ENCODE assay signal across 8 cellular contexts in genomic region chr15:74873036-74873755, GRCh38. TPM values are rescaled to one million over a fixed set of nuclear protein-coding genes. Genes with fewer than 3 reads are reported as not detected.
A peak's percentile ranks its signal among the peaks of the same experiment; 100 is the strongest.
DNase-seq lines count a peak whose midpoint lies in the region; ATAC-seq and TF ChIP-seq lines count a peak whose summit lies in the region.

A gene with protein sequence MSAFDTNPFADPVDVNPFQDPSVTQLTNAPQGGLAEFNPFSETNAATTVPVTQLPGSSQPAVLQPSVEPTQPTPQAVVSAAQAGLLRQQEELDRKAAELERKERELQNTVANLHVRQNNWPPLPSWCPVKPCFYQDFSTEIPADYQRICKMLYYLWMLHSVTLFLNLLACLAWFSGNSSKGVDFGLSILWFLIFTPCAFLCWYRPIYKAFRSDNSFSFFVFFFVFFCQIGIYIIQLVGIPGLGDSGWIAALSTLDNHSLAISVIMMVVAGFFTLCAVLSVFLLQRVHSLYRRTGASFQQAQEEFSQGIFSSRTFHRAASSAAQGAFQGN (minus strand): TSS chr15:74873365. CDS start chr15:74873255, 110 bp downstream.

- H3K27ac ChIP-seq in angular gyrus (ENCODE audit: low read depth, low read length) (peak within 1 kb of the TSS; percentile 78), psoas muscle (peak within 1 kb of the TSS; percentile 99), urinary bladder (ENCODE audit: low read depth) (peak within 1 kb of the TSS; percentile 82)

- H3K36me3 ChIP-seq in psoas muscle (ENCODE audit: insufficient read depth in 1 of 2, low read depth in 1 of 2) (peaks cover 0 to 3% of the 10 kb centered on the region in 2 donors), urinary bladder (ENCODE audit: insufficient read depth) (no peaks in the 10 kb centered on the region)

- 1% methylated on average over 32 to 48 of the region's 52 CpGs for WGBS in psoas muscle, 3 donors
- 1% methylated on average over 51 of the region's 52 CpGs for WGBS in urinary bladder

- ATAC-seq in GM18505 (IDR thresholded peaks at IDR 0.05; ENCODE audit: unreplicated experiment), result peak; percentile 70
- ATAC-seq in HG02970 (IDR thresholded peaks at IDR 0.05; ENCODE audit: low FRiP score, unreplicated experiment), result peak; percentile 73
- peak; percentile 95 for ATAC-seq in left ventricle myocardium superior
- peak; percentile 87 to 97 (median 92) for ATAC-seq in psoas muscle

- H3K9me3 ChIP-seq in psoas muscle, result no peaks in the 10 kb centered on the region

- H3K4me1 ChIP-seq in psoas muscle (peaks cover 41% of the 10 kb centered on the region), urinary bladder (ENCODE audit: insufficient read depth) (no peaks in the 10 kb centered on the region)

- intact Hi-C loops in left ventricle myocardium superior (cut with micrococcal nuclease) (no loop called here), psoas muscle (cut with DNase I) (no loop called here)

- no peak for TF ChIP-seq CTCF in psoas muscle (IDR thresholded peaks at IDR 0.05)

- DNase-seq in NCI-H187 treated with DMSO at 0.1 percent for 48 hours (lab: John Stamatoyannopoulos, UW), result peak; percentile 76
- DNase-seq in T-helper 2 cell, result peak; percentile 80 to 97 (median 86)
- peak; percentile 95 for DNase-seq in left ventricle myocardium superior
- peak; percentile 94 to 97 for DNase-seq in psoas muscle

- no peaks in the 10 kb centered on the region for H3K27me3 ChIP-seq in psoas muscle (ENCODE audit: insufficient read depth in 3 of 3, low read length in 2 of 3)

- peak; percentile 93 for TF ChIP-seq POLR2A in GM18505 (IDR thresholded peaks at IDR 0.05; ENCODE audit: borderline replicate concordance, extremely low read depth, insufficient read depth, insufficient read length)

- peak within 1 kb of the TSS; percentile 88 for H3K4me3 ChIP-seq in psoas muscle
- peak within 1 kb of the TSS; percentile 56 for H3K4me3 ChIP-seq in urinary bladder (ENCODE audit: low read depth, low read length)

RNA-seq across cellular contexts. Expression of the gene that starts here (rescaled TPM):
- total RNA-seq in left ventricle myocardium superior (46.2 TPM), psoas muscle (10 to 100 TPM; 32.1 to 67.3 (median 52.6) TPM), urinary bladder (22.4 TPM)
- polyA plus RNA-seq in psoas muscle (10 to 100 TPM; 40.2 to 73.6 (median 48.6) TPM), urinary bladder (46.3 TPM)

Comparison
In these comparisons a context has a peak if more than half of its experiments do, and no peak if none do; other contexts are left out.
1. Peak in every context shown above with its lines: DNase-seq, ATAC-seq, H3K4me3 ChIP-seq and H3K27ac ChIP-seq.